In the genomic region with DNA sequence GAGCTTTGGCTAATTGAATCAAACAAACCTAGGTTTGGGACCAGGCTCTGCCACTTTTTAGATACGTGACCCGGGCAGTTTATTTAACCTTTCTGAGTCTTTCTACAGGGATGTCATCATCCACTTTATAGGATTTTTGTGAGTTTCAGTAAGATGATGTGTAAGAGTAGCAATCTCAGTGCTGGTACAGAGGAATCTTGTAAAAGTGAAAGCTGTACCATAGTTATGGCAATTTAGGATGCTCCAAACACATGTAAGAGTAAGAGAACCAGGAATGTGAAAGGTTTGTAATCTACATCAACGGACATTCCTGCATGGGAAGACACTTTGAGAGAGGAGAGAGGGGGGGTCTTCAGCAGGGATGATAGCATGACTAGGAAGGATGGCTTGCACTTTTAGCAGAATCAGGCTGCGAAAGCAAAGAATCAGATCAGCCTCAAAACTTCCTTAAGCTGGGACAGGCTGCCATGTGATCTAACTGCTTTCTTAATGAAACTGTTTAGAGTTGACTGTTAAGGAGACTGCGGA, we compare ENCODE assay signal across 9 cellular contexts. TPM values are rescaled to one million over a fixed set of nuclear protein-coding genes. Genes with fewer than 3 reads are reported as not detected.
DNase-seq lines count a peak whose midpoint lies in the region; ATAC-seq and TF ChIP-seq lines count a peak whose summit lies in the region.
"Had no signal": no experiment of that assay in that cellular context is flagged by ENCODE, and none has a peak within 500 bp of the region (broad histone marks: within the 10 kb centered on the region; RNA-seq: fewer than 3 reads in every experiment).

No MANE protein-coding gene starts in this region.

- peak overlapping the region; percentile 96 for H3K4me3 Mint-ChIP-seq in activated CD8-positive, alpha-beta memory T cell treated with anti-CD3 and anti-CD28 coated beads, Interleukin-2, amount 10 ng/mL, durations not matched to agents 7 days and 5 days
- peak overlapping the region; percentile 100 for H3K4me3 Mint-ChIP-seq in activated naive CD8-positive, alpha-beta T cell treated with anti-CD3 and anti-CD28 coated beads, Interleukin-2, amount 50 U/mL, for 24 hours

- peaks cover 50% of the 10 kb centered on the region for H3K4me1 Mint-ChIP-seq in activated CD8-positive, alpha-beta memory T cell treated with anti-CD3 and anti-CD28 coated beads, Interleukin-2, amount 10 ng/mL, durations not matched to agents 7 days and 5 days
- peaks cover 63% of the 10 kb centered on the region for H3K4me1 Mint-ChIP-seq in activated naive CD8-positive, alpha-beta T cell treated with anti-CD3 and anti-CD28 coated beads, Interleukin-2, amount 50 U/mL, for 24 hours

- peaks cover 56% of the 10 kb centered on the region for H3K36me3 Mint-ChIP-seq in activated CD8-positive, alpha-beta memory T cell treated with anti-CD3 and anti-CD28 coated beads, Interleukin-2, amount 10 ng/mL, durations not matched to agents 7 days and 5 days
- H3K36me3 Mint-ChIP-seq in activated naive CD8-positive, alpha-beta T cell treated with anti-CD3 and anti-CD28 coated beads, Interleukin-2, amount 50 U/mL, for 24 hours (ENCODE audit: low read depth): peaks cover 85% of the 10 kb centered on the region

- H3K27me3 Mint-ChIP-seq in activated CD8-positive, alpha-beta memory T cell treated with anti-CD3 and anti-CD28 coated beads, Interleukin-2, amount 10 ng/mL, durations not matched to agents 7 days and 5 days: no peaks in the 10 kb centered on the region
- peaks cover 2% of the 10 kb centered on the region for H3K27me3 Mint-ChIP-seq in activated naive CD8-positive, alpha-beta T cell treated with anti-CD3 and anti-CD28 coated beads, Interleukin-2, amount 50 U/mL, for 24 hours

- no peak for ATAC-seq in activated CD8-positive, alpha-beta memory T cell treated with anti-CD3 and anti-CD28 coated beads, Interleukin-2, amount 10 ng/mL, durations not matched to agents 7 days and 5 days
- ATAC-seq in activated naive CD8-positive, alpha-beta T cell treated with anti-CD3 and anti-CD28 coated beads, Interleukin-2, amount 50 U/mL, for 24 hours: no peak
- no peak for ATAC-seq in left lung
- no peak for ATAC-seq in HG03520 (IDR thresholded peaks at IDR 0.05; ENCODE audit: unreplicated experiment)
- ATAC-seq in GM19035 (IDR thresholded peaks at IDR 0.05; ENCODE audit: unreplicated experiment): no peak

- no peaks in the 10 kb centered on the region for H3K9me3 Mint-ChIP-seq in activated CD8-positive, alpha-beta memory T cell treated with anti-CD3 and anti-CD28 coated beads, Interleukin-2, amount 10 ng/mL, durations not matched to agents 7 days and 5 days (ENCODE audit: low read depth)
- no peaks in the 10 kb centered on the region for H3K9me3 Mint-ChIP-seq in activated naive CD8-positive, alpha-beta T cell treated with anti-CD3 and anti-CD28 coated beads, Interleukin-2, amount 50 U/mL, for 24 hours

- H3K36me3 ChIP-seq in left lung (peaks cover 0 to 67% of the 10 kb centered on the region in 2 donors), thyroid gland (peaks cover 20 to 29% of the 10 kb centered on the region in 2 donors)

- TF ChIP-seq CTCF in left lung (IDR thresholded peaks at IDR 0.05) (no peak), thyroid gland (IDR thresholded peaks at IDR 0.05) (no peak)

- H3K27me3 ChIP-seq in left lung (no peaks in the 10 kb centered on the region), thyroid gland (no peaks in the 10 kb centered on the region)

- WGBS in thyroid gland, 2 donors: 30 to 44% methylated on average over 5 of the region's 5 CpGs

- peak overlapping the region; percentile 90 for H3K27ac Mint-ChIP-seq in activated CD8-positive, alpha-beta memory T cell treated with anti-CD3 and anti-CD28 coated beads, Interleukin-2, amount 10 ng/mL, durations not matched to agents 7 days and 5 days
- peak overlapping the region; percentile 100 for H3K27ac Mint-ChIP-seq in activated naive CD8-positive, alpha-beta T cell treated with anti-CD3 and anti-CD28 coated beads, Interleukin-2, amount 50 U/mL, for 24 hours

- DNase-seq in activated CD8-positive, alpha-beta memory T cell treated with anti-CD3 and anti-CD28 coated beads, Interleukin-2, amount 10 ng/mL, durations not matched to agents 7 days and 5 days: no peak
- no peak for DNase-seq in activated CD8-positive, alpha-beta memory T cell treated with anti-CD3 and anti-CD28 coated beads, Interleukin-2, amount 50 U/mL, for 48 hours
- DNase-seq in activated naive CD8-positive, alpha-beta T cell treated with anti-CD3 and anti-CD28 coated beads, Interleukin-2, amount 50 U/mL, for 24 hours: no peak
- DNase-seq in left lung: no peak
- DNase-seq in thyroid gland: no peak
- DNase-seq in midbrain (lab: John Stamatoyannopoulos, UW): no peak
- DNase-seq: NCI-H1694 treated with DMSO at 0.1 percent for 48 hours had no signal

- no peak for TF ChIP-seq POLR2A in thyroid gland (IDR thresholded peaks at IDR 0.05)

- intact Hi-C loops in left lung (cut with DNase I): loop anchor here in 1 of 2 donors (10.0 kb wide), 1 partner anchor 202 kb away; no protein-coding TSS in a partner anchor
- intact Hi-C loops in thyroid gland (cut with DNase I): loop anchor here (5.0 to 10.0 kb wide), 2 partner anchors 36 to 352 kb away; partner anchors contain the start of genes ACTR1A and SUFU

- H3K27ac ChIP-seq in left lung (peak overlapping the region in 1 of 2 donors; percentile 28), thyroid gland (peak overlapping the region in 1 of 3 donors; percentile 61)

- H3K4me1 ChIP-seq in left lung: peaks cover 8 to 44% of the 10 kb centered on the region in 2 donors
- H3K4me1 ChIP-seq in thyroid gland: peaks cover 21 to 32% of the 10 kb centered on the region in 2 donors

- CTCF ChIA-PET in activated CD8-positive, alpha-beta memory T cell treated with anti-CD3 and anti-CD28 coated beads, Interleukin-2, amount 10 ng/mL, durations not matched to agents 7 days and 5 days (lab: Charles Lee): interaction anchor here (0.7 to 3.9 kb wide), 9 partner anchors 17 to 327 kb away, joined by 3 to 26 read pairs (median 4); partner anchors contain the start of gene PPRC1

- peak overlapping the region; percentile 83 to 93 for H3K4me3 ChIP-seq in left lung
- H3K4me3 ChIP-seq in thyroid gland (replicated peaks in 1 of 3): peak overlapping the region in 2 of 3 donors; percentile 54 to 91

- no peaks in the 10 kb centered on the region for H3K9me3 ChIP-seq in left lung
- H3K9me3 ChIP-seq in thyroid gland: no peaks in the 10 kb centered on the region

RNA-seq across cellular contexts. Expression of gene NOLC1, which starts 1.0 kb away (rescaled TPM):
- total RNA-seq in activated CD8-positive, alpha-beta memory T cell treated with anti-CD3 and anti-CD28 coated beads, Interleukin-2, amount 10 ng/mL, durations not matched to agents 7 days and 5 days: 100 to 1,000 TPM; 107 to 149 TPM
- total RNA-seq in left lung (10 to 100 TPM; 34.1 to 55.3 TPM), thyroid gland (10 to 100 TPM; 52.7 to 80.8 (median 65.1) TPM)

RNA-seq across cellular contexts. Expression of gene PPRC1, which starts 20.3 kb away (rescaled TPM):
- 10 to 100 TPM; 57.9 to 79.0 TPM for total RNA-seq in activated CD8-positive, alpha-beta memory T cell treated with anti-CD3 and anti-CD28 coated beads, Interleukin-2, amount 10 ng/mL, durations not matched to agents 7 days and 5 days
- total RNA-seq in left lung (10 to 100 TPM; 27.8 to 41.8 TPM), thyroid gland (10 to 100 TPM; 11.7 to 27.5 (median 16.6) TPM)

RNA-seq across cellular contexts. Expression of gene LDB1, which starts 33.0 kb away (rescaled TPM):
- total RNA-seq in activated CD8-positive, alpha-beta memory T cell treated with anti-CD3 and anti-CD28 coated beads, Interleukin-2, amount 10 ng/mL, durations not matched to agents 7 days and 5 days: 10 to 100 TPM; 83.5 to 84.3 TPM
- total RNA-seq in left lung (10 to 100 TPM; 40.3 to 51.0 TPM), thyroid gland (10 to 100 TPM; 49.8 to 67.3 (median 54.8) TPM)
